1 cellular context compared by ENCODE assay signal in the genomic region with DNA sequence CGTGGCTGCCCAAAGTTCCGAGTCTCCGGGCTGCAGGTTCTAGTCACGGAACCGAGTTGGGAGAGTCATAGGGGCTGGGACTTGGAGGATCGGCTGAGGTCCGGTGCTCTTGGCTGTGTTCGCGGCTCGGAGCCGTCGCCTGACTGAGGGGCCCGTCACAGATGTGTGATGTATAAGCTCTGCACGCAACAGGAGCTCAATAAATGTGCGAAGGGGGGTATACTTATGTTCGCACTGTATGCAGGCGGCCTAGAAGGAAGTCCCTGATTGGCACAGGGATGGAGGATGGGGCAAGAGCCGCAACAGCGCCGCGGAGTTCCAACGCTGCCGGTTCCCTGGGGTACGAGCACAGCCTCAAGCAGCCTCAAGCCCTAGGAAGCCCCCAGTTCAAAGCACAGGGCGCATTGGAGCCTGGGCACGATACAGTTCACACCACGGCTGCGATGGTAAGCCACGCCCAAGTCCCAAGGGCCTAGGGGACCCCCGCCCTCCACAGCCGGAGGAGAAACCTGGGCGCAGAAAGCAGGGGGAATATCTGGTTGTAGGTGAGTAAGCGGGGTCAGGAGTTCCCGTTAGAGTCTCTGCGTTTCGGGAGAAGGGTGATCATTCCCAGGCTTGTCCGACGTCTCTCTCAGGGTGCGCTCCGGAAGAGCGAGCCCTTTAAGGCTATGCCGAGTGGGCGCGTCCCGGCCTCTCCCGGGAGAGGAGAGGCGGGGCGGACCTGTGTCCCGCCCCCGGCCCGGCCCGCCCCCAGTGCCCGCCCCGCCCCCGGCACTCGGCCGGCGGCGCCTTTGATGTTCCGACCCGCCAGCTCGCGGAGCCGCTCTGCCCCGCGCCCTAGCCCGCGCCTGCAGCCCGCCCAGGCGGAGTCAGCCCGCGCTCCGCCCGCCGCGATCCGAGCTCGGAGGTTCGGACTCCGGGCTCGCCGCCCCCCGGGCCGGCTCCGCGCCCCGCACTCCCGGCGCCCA.
TF ChIP-seq lines count a peak whose summit lies in the region.

TSS of gene TCF7 (plus strand) at position 774 of the 968 bp plus-strand sequence. CDS start 226 bp downstream, outside the sequence.

TF ChIP-seq in IMR-90, 13 proteins besides CTCF, POLR2A, EP300 and RAD21:
- TF ChIP-seq, protein P1, sequence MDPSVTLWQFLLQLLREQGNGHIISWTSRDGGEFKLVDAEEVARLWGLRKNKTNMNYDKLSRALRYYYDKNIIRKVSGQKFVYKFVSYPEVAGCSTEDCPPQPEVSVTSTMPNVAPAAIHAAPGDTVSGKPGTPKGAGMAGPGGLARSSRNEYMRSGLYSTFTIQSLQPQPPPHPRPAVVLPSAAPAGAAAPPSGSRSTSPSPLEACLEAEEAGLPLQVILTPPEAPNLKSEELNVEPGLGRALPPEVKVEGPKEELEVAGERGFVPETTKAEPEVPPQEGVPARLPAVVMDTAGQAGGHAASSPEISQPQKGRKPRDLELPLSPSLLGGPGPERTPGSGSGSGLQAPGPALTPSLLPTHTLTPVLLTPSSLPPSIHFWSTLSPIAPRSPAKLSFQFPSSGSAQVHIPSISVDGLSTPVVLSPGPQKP (IDR thresholded peaks at IDR 0.05; ENCODE audit: borderline replicate concordance, low read depth, low read length) = peak; percentile 91; the same call in 1 of the 2 replicates
- TF ChIP-seq MAZ (IDR thresholded peaks at IDR 0.05; ENCODE audit: borderline replicate concordance, low read depth, low read length) (peak; percentile 11; the same call in 1 of the 2 replicates), RCOR1 (IDR thresholded peaks at IDR 0.05; ENCODE audit: insufficient replicate concordance, low read length) (no peak)
